24 cellular contexts compared by ENCODE assay signal in the genomic region with DNA sequence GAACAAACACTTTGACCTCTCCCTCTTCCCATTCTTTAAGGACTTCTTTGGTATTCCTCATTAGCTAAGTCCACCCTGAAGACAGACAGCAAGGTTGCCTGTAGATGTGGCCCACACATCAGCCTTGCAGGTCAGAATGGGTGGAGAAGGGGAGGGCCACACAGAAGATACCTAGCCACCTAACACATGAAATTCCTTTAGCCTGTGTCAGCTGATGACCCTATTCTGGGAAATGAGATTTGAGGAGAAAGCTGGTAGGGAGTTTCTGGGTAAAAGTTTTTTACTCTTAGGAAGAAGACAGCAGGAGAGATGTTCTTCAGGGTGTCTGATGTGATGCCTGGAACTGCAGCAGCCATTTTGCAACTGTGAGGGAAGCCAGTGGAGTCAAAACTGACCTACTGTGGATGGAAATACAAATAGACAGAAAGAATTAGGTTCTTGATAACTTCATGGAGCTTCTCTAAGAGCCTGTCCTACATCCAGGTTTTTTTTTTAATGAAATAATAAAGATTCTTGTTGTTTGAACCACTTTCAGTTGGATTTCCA. TPM values are rescaled to one million over a fixed set of nuclear protein-coding genes. Genes with fewer than 3 reads are reported as not detected.
"Had no signal": no experiment of that assay in that cellular context is flagged by ENCODE, and none has a peak within 500 bp of the region (broad histone marks: within the 10 kb centered on the region; RNA-seq: fewer than 3 reads in every experiment).

No MANE protein-coding gene starts in this region.

- H3K36me3 ChIP-seq: MG63, Peyer's patch, SJSA1 had no signal

- H2AFZ ChIP-seq: PC-9 had no signal

- H3K27me3 ChIP-seq: MG63, Peyer's patch, SJSA1 had no signal

- H3K4me3 Mint-ChIP-seq: IgD-negative memory B cell had no signal

- H3K4me1 ChIP-seq: Peyer's patch had no signal

- H3K27me3 Mint-ChIP-seq: IgD-negative memory B cell had no signal

- H3K36me3 Mint-ChIP-seq: IgD-negative memory B cell had no signal

- H3K4me3 ChIP-seq: MG63, PC-9, Peyer's patch, SJSA1, SK-N-MC had no signal

- H3K27ac ChIP-seq: HL-60, PC-9, Peyer's patch, SJSA1, SK-N-MC had no signal

- DNase-seq: KBM-7, MG63, NCI-H1092, NCI-H1105 treated with DMSO at 0.1 percent for 48 hours, NCI-H1417 treated with DMSO at 0.1 percent for 48 hours, NCI-H146, NCI-H1694 treated with DMSO at 0.1 percent for 48 hours, NCI-H1930, NCI-H2081, NCI-H2107, NCI-H2227 treated with DMSO at 0.1 percent for 48 hours, NCI-H446, NCI-H510A, NCI-H524 treated with DMSO at 0.1 percent for 48 hours, NCI-H69, NCI-H774, PC-9, Peyer's patch, Right ventricle myocardium superior, SIG-M5 had no signal

- H3K9me3 ChIP-seq: Peyer's patch, SJSA1 had no signal

- H3K4me2 ChIP-seq: PC-9 had no signal

RNA-seq across cellular contexts. Expression of a gene that starts 17.8 kb away (rescaled TPM):
- polyA plus RNA-seq: IgD-negative memory B cell had no signal
